1 cellular context compared by ENCODE assay signal in the genomic region with DNA sequence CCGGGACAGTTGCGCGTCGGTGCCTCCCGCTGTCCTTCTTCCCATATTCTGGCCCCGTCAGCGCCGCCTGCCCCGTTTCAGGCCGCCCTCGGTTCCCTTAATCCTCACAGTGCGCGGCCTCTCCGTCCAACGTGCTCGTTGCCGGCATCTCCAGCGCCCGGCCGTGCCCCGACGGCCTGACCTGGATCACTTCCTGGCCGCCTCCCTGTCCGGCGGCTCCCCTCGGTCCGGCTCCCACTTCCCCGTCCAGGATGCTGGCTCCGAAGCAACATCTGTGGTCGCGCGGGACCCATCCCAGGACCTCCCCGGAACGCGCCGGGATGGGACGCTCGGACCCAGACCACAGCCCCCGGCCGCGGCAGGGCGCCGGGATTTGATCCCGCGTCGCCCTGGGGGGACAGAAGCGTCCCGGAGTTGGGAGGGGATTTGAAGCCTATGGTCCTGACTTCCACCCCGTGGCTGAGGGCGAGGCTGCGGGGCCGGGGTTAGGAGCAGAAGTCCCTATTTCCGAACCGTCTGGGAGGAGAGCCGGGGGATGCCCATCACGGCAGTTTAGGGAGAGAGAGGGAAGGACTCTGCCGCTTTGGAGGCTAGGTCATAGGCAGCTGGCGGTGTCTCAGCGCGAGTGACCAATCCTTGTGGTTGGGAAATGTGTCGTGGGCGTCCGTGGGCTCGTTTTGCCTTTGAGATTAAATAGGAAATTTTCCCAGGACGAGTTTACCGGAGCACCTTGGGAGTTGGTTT.
TF ChIP-seq lines count a peak whose summit lies in the region.

No MANE protein-coding gene starts in this region.

TF ChIP-seq in GM23338, 12 proteins besides CTCF, POLR2A, EP300 and RAD21 (continued from another document):
- no peak for TF ChIP-seq ZNF462 (CRISPR knock-in tag; IDR thresholded peaks at IDR 0.05)
- no peak for TF ChIP-seq STAT1 (IDR thresholded peaks at IDR 0.05; ENCODE audit: unreplicated experiment)
- TF ChIP-seq, protein P1, sequence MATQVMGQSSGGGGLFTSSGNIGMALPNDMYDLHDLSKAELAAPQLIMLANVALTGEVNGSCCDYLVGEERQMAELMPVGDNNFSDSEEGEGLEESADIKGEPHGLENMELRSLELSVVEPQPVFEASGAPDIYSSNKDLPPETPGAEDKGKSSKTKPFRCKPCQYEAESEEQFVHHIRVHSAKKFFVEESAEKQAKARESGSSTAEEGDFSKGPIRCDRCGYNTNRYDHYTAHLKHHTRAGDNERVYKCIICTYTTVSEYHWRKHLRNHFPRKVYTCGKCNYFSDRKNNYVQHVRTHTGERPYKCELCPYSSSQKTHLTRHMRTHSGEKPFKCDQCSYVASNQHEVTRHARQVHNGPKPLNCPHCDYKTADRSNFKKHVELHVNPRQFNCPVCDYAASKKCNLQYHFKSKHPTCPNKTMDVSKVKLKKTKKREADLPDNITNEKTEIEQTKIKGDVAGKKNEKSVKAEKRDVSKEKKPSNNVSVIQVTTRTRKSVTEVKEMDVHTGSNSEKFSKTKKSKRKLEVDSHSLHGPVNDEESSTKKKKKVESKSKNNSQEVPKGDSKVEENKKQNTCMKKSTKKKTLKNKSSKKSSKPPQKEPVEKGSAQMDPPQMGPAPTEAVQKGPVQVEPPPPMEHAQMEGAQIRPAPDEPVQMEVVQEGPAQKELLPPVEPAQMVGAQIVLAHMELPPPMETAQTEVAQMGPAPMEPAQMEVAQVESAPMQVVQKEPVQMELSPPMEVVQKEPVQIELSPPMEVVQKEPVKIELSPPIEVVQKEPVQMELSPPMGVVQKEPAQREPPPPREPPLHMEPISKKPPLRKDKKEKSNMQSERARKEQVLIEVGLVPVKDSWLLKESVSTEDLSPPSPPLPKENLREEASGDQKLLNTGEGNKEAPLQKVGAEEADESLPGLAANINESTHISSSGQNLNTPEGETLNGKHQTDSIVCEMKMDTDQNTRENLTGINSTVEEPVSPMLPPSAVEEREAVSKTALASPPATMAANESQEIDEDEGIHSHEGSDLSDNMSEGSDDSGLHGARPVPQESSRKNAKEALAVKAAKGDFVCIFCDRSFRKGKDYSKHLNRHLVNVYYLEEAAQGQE (IDR thresholded peaks at IDR 0.05; ENCODE audit: unreplicated experiment) = no peak
- no peak for TF ChIP-seq ZNF331 (CRISPR knock-in tag; IDR thresholded peaks at IDR 0.05; ENCODE audit: low read depth)
- no peak for TF ChIP-seq EZH2 (IDR thresholded peaks at IDR 0.05; ENCODE audit: low read depth, unreplicated experiment)
- TF ChIP-seq ZNF114 (CRISPR knock-in tag; IDR thresholded peaks at IDR 0.05) = no peak
- no peak for TF ChIP-seq EZH2phosphoT487 (IDR thresholded peaks at IDR 0.05; ENCODE audit: unreplicated experiment)
